ENCODE assay signal across 9 cellular contexts in genomic region chrX:1661048-1661921, GRCh38. TPM values are rescaled to one million over a fixed set of nuclear protein-coding genes. Genes with fewer than 3 reads are reported as not detected.
DNase-seq lines count a peak whose midpoint lies in the region; ATAC-seq, FAIRE-seq and TF ChIP-seq lines count a peak whose summit lies in the region.
"Had no signal": no experiment of that assay in that cellular context is flagged by ENCODE, and none has a peak within 500 bp of the region (broad histone marks: within the 10 kb centered on the region; RNA-seq: fewer than 3 reads in every experiment).

No MANE protein-coding gene starts in this region.

- H3K36me3 ChIP-seq in K562 (ENCODE audit: control insufficient read depth, insufficient read depth, low read length) (no peaks in the 10 kb centered on the region), neutrophil (no peaks in the 10 kb centered on the region)

- H3K9me1 ChIP-seq in K562 (ENCODE audit: control insufficient read depth, insufficient read depth, low read length) = no peaks in the 10 kb centered on the region

- BruUV-seq in K562 (replicated peaks; lab: Mats Ljungman, UMichigan) = no TSS peak

- in situ Hi-C loops in K562 (cut with MboI) = loop anchor here (10.0 to 25.0 kb wide), 2 partner anchors 804 to 951 kb away; no protein-coding TSS in a partner anchor

- TF ChIP-seq CTCF in K562 (IDR thresholded peaks at IDR 0.05 in 2 of 3, conservative IDR thresholded peaks at IDR 0.05 in 1 of 3; ENCODE audit: insufficient read depth in 2 of 3, low read depth in 1 of 3, low read length in 3 of 3) (no peak), neutrophil (IDR thresholded peaks at IDR 0.05) (no peak)

- H3K27me3 ChIP-seq in K562 (ENCODE audit: control insufficient read depth in 2 of 2, insufficient read depth in 2 of 2, low read length in 2 of 2) (peaks cover 0 to 8% of the 10 kb centered on the region in 2 experiments; a peak in 1 of 5 replicates), neutrophil (no peaks in the 10 kb centered on the region)

- no peak overlapping the region for H3K9ac ChIP-seq in K562 (ENCODE audit: insufficient read depth in 1 of 2, low read depth in 2 of 2, low read length in 2 of 2)

- DNase-seq in GM12891 (ENCODE audit: insufficient read length, low spot score) (peak; percentile 89), SW480 (ENCODE audit: low spot score) (peak; percentile 32), K562 (ENCODE audit: extremely low read depth in 1 of 4, low spot score in 3 of 4) (peak; percentile 6 to 26 (median 14)), NCI-H446 treated with DMSO at 0.1 percent for 48 hours (lab: John Stamatoyannopoulos, UW) (no peak), H54 (ENCODE audit: insufficient read length, low spot score) (no peak), OCI-M2 (lab: John Stamatoyannopoulos, UW; ENCODE audit: unreplicated experiment) (no peak)
- DNase-seq: IMR-90 had no signal

- no peak for TF ChIP-seq EP300 in K562 (IDR thresholded peaks at IDR 0.05; ENCODE audit: low read length)

- intact Hi-C loops in K562 (cut with micrococcal nuclease) = no loop called here

- no peaks in the 10 kb centered on the region for H4K20me1 ChIP-seq in K562 (replicated peaks; ENCODE audit: control insufficient read depth, insufficient read depth, low read length)

- peak; percentile 95 for ATAC-seq in HG02623 (IDR thresholded peaks at IDR 0.05; ENCODE audit: unreplicated experiment)
- peak; percentile 82 for ATAC-seq in K562

- no peak overlapping the region for H3K27ac ChIP-seq in K562 (ENCODE audit: extremely low read depth, low read depth, low read length)
- H3K27ac ChIP-seq in neutrophil = peak overlapping the region; percentile 59

- POLR2A ChIA-PET in K562 (lab: Yijun Ruan, JAX) = no interaction called here

- WGBS in K562 (ENCODE audit: insufficient coverage, low coverage, missing lambda C conversion rate) = 18% methylated on average over 9 of the region's 16 CpGs

- no peak for TF ChIP-seq POLR2A in GM12891 (IDR thresholded peaks at IDR 0.05; ENCODE audit: low read depth, low read length)
- TF ChIP-seq POLR2A in K562 (conservative IDR thresholded peaks at IDR 0.05) = no peak
- TF ChIP-seq POLR2A in H54 (IDR thresholded peaks at IDR 0.05; ENCODE audit: low read depth, low read length) = no peak

- no peaks in the 10 kb centered on the region for H3K79me2 ChIP-seq in K562 (ENCODE audit: control insufficient read depth, insufficient read depth, low read length)

- no peak overlapping the region for H2AFZ ChIP-seq in K562 (ENCODE audit: low read depth, low read length)

- CTCF ChIA-PET in K562 (lab: Yijun Ruan, JAX; ENCODE audit: low intra/inter-chr PET ratio) = no interaction called here

- H3K4me2 ChIP-seq in K562 (ENCODE audit: insufficient read depth, low read length) = no peak overlapping the region

- no peaks in the 10 kb centered on the region; a peak in 1 of 5 replicates for H3K4me1 ChIP-seq in K562 (replicated peaks in 1 of 2; ENCODE audit: control insufficient read depth in 2 of 2, insufficient read depth in 2 of 2, low read length in 2 of 2)
- peaks cover 15 to 35% of the 10 kb centered on the region in 2 experiments for H3K4me1 ChIP-seq in neutrophil (ENCODE audit: control insufficient read depth in 1 of 2, insufficient read depth in 1 of 2, low read depth in 1 of 2, low read length in 1 of 2)

- TF ChIP-seq RAD21 in K562 (CRISPR knock-in tag; conservative IDR thresholded peaks at IDR 0.05 in 1 of 2, IDR thresholded peaks at IDR 0.05 in 1 of 2) = no peak

- FAIRE-seq in GM12891 (lab: Jason Lieb, UNC) (peak; percentile 100), K562 (lab: Jason Lieb, UNC) (no peak), H54 (lab: Jason Lieb, UNC) (no peak)

- H3K9me3 ChIP-seq in K562 (replicated peaks; ENCODE audit: control insufficient read depth, insufficient read depth, low read depth, low read length) (no peaks in the 10 kb centered on the region), neutrophil (no peaks in the 10 kb centered on the region)

- H3K4me3 ChIP-seq in K562 = no peak overlapping the region
- peak overlapping the region; percentile 33 to 92 for H3K4me3 ChIP-seq in neutrophil (ENCODE audit: low read depth in 1 of 2, low read length in 1 of 2)

TF ChIP-seq in GM12891, 5 proteins besides CTCF, POLR2A, EP300 and RAD21:
- no peak for TF ChIP-seq POLR2AphosphoS5 (IDR thresholded peaks at IDR 0.05; ENCODE audit: low read depth, low read length)
- TF ChIP-seq SPI1 (IDR thresholded peaks at IDR 0.05; ENCODE audit: low read depth, low read length) = no peak
- TF ChIP-seq POU2F2 (IDR thresholded peaks at IDR 0.05; ENCODE audit: low read depth, low read length) = no peak
- no peak for TF ChIP-seq PAX5 (IDR thresholded peaks at IDR 0.05; ENCODE audit: insufficient read depth, low read length, severe bottlenecking)
- no peak for TF ChIP-seq TAF1 (IDR thresholded peaks at IDR 0.05; ENCODE audit: low read depth, low read length)

TF ChIP-seq in K562, 482 proteins besides CTCF, POLR2A, EP300 and RAD21 (continues in another document):
- no peak for TF ChIP-seq FOXK1 (CRISPR knock-in tag; IDR thresholded peaks at IDR 0.05; ENCODE audit: borderline replicate concordance)
- peak; percentile 14 for TF ChIP-seq RBM25 (IDR thresholded peaks at IDR 0.05; ENCODE audit: low read depth, low read length, severe bottlenecking)
- TF ChIP-seq SOX6 (IDR thresholded peaks at IDR 0.05) = no peak
- TF ChIP-seq FOS (IDR thresholded peaks at IDR 0.05; ENCODE audit: extremely low read depth, insufficient read length) = peak; percentile 70
- no peak for TF ChIP-seq ARID1B (IDR thresholded peaks at IDR 0.05)
- TF ChIP-seq SP2 (IDR thresholded peaks at IDR 0.05; ENCODE audit: extremely low read depth, low read depth, low read length, poor library complexity, severe bottlenecking) = peak; percentile 39
- peak; percentile 96 for TF ChIP-seq PKNOX1 (IDR thresholded peaks at IDR 0.05)
- TF ChIP-seq CREB1 (IDR thresholded peaks at IDR 0.05) = peak; percentile 20; the same call in 1 of the 2 replicates
- TF ChIP-seq CREB1 (CRISPR knock-in tag; IDR thresholded peaks at IDR 0.05) = no peak
- TF ChIP-seq PBX2 (CRISPR knock-in tag; IDR thresholded peaks at IDR 0.05; ENCODE audit: low read depth) = peak; percentile 60
- TF ChIP-seq PBX2 (tag; conservative IDR thresholded peaks at IDR 0.05; ENCODE audit: low read depth) = peak; percentile 68
- TF ChIP-seq E2F6 (IDR thresholded peaks at IDR 0.05; ENCODE audit: borderline replicate concordance in 1 of 2, extremely low read depth in 1 of 2, insufficient read depth in 1 of 2, insufficient read length in 1 of 2, low read depth in 1 of 2, low read length in 1 of 2, poor library complexity in 1 of 2, severe bottlenecking in 1 of 2) = no peak

RNA-seq across cellular contexts. Expression of gene ASMT, which starts 46.4 kb away (rescaled TPM):
- 1.7 TPM for polyA plus RNA-seq in GM12891 (2012; ENCODE audit: low read depth, missing spikeins)
- total RNA-seq in K562 (2011; cell fraction: chromatin; rRNA removed; ENCODE audit: low replicate concordance) = not detected in 2 replicates
- total RNA-seq in K562 (2011; cell fraction: nucleolus; rRNA removed) = not detected in 2 replicates
- total RNA-seq in K562 (2011; cell fraction: nucleoplasm; rRNA removed) = not detected in 2 replicates
- total RNA-seq in K562 (2014; rRNA removed) = 0.16 TPM in 1 of 2 replicates, not detected in the other
- total RNA-seq in K562 (2014; rRNA removed; fragmentation: Illumina TruSeq; extraction: Trizol) = not detected in 2 replicates
- total RNA-seq in K562 (2015; rRNA removed; fragmentation: Illumina TruSeq; extraction: Trizol) = not detected in 2 replicates
- total RNA-seq in K562 (2021) = not detected in 2 replicates
- 0.20 TPM in 1 of 2 replicates, not detected in the other for polyA plus RNA-seq in K562 (2011; rRNA removed)
- polyA plus RNA-seq in K562 (2011; cell fraction: cytosol; rRNA removed) = 0.04 TPM in 1 of 2 replicates, not detected in the other
- not detected in 2 replicates for polyA plus RNA-seq in K562 (2011; cell fraction: nucleus; rRNA removed)
- polyA plus RNA-seq in K562 (2012) = 0.07 and 0.17 TPM in 2 replicates
- polyA plus RNA-seq in K562 (2014; fragmentation: Illumina TruSeq; extraction: Trizol) = 0.17 TPM in 1 of 2 replicates, not detected in the other
- polyA plus RNA-seq in K562 (2014; fragmentation: Nextera tagmentation; extraction: Ambion mirVana) = under 1 TPM in 1 of 2 experiments, not detected in 1; 0.06 TPM
- polyA plus RNA-seq in K562 (2014; rRNA removed) = not detected in 2 replicates
- polyA minus RNA-seq in K562 (2011; rRNA and poly(A)+ RNA removed) = not detected in 2 replicates
- polyA minus RNA-seq in K562 (2011; cell fraction: cytosol; rRNA and poly(A)+ RNA removed) = not detected in 2 replicates
- polyA minus RNA-seq in K562 (2011; cell fraction: nucleus; rRNA and poly(A)+ RNA removed) = not detected in 2 replicates
- total RNA-seq: IMR-90 had no signal
- polyA plus RNA-seq: IMR-90 had no signal

Comparison
In these comparisons a context has a peak if more than half of its experiments do, and no peak if none do; other contexts are left out.
1. DNase-seq: peak in GM12891 (single experiment), SW480 (single experiment) and K562 (4 of 4); none in NCI-H446 treated with DMSO at 0.1 percent for 48 hours (single experiment), H54 (single experiment) and OCI-M2 (single experiment).